Comparison of ENCODE assay signal across 22 cellular contexts in the genomic region with DNA sequence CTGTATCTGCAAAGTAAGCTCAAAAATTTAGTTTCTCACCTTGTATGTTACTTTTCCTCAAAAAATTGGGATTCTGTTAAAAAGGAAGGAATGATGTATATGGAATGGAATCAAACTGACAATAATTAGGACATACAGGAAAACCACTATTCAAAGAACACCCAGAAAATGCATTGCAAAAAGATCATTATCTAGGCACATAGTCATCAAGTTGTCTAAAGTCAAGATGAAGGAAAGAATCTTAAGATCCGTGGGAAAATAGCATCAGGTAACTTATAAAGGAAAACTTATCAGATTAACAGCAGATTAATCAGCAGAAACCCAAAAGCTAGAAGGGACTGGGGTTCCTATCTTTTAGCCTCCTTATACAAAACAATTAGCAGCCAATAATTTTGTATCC. TPM values are rescaled to one million over a fixed set of nuclear protein-coding genes. Genes with fewer than 3 reads are reported as not detected.
DNase-seq lines count a peak whose midpoint lies in the region; ATAC-seq, FAIRE-seq and TF ChIP-seq lines count a peak whose summit lies in the region.
"Had no signal": no experiment of that assay in that cellular context is flagged by ENCODE, and none has a peak within 500 bp of the region (broad histone marks: within the 10 kb centered on the region; RNA-seq: fewer than 3 reads in every experiment).

No MANE protein-coding gene starts in this region.

- no peak overlapping the region for H4K5ac ChIP-seq in mesendoderm (ENCODE audit: low read length)

- DNase-seq in PC-9 (peak in 1 of 2 experiments; percentile 85), K562 (ENCODE audit: extremely low read depth in 1 of 4, low spot score in 3 of 4) (no peak), mesendoderm (peak; percentile 29), NCI-H1092 (lab: John Stamatoyannopoulos, UW) (no peak)
- DNase-seq: AML-193; CD8-positive, alpha-beta memory T cell; EL; GF-D8; KG1; NCI-H1417; NCI-H1694 treated with DMSO at 0.1 percent for 48 hours; NCI-H2081 treated with DMSO at 0.1 percent for 48 hours; NCI-H2171 treated with DMSO at 0.1 percent for 48 hours; NCI-H524 treated with DMSO at 0.1 percent for 48 hours; NCI-H82; SW 1271 had no signal

- FAIRE-seq in K562 (lab: Jason Lieb, UNC), result peak; percentile 49
- FAIRE-seq: H54 had no signal

- in situ Hi-C loops in K562 (cut with MboI), result no loop called here

- no peaks in the 10 kb centered on the region for H3K27me3 ChIP-seq in DOHH2 (ENCODE audit: control insufficient read depth, low read length)
- H3K27me3 ChIP-seq in PC-9 (ENCODE audit: insufficient read depth, low read depth), result no peaks in the 10 kb centered on the region
- H3K27me3 ChIP-seq in K562 (ENCODE audit: control insufficient read depth in 2 of 2, insufficient read depth in 2 of 2, low read length in 2 of 2), result no peaks in the 10 kb centered on the region
- H3K27me3 ChIP-seq in mesendoderm (ENCODE audit: insufficient read depth, low read length, poor library complexity), result no peaks in the 10 kb centered on the region

- no peaks in the 10 kb centered on the region for H4K20me1 ChIP-seq in DOHH2 (ENCODE audit: control insufficient read depth, insufficient read depth, low read depth, low read length)
- no peaks in the 10 kb centered on the region for H4K20me1 ChIP-seq in PC-9 (ENCODE audit: insufficient read depth)
- no peaks in the 10 kb centered on the region for H4K20me1 ChIP-seq in K562 (replicated peaks; ENCODE audit: control insufficient read depth, insufficient read depth, low read length)

- no peak overlapping the region for H2BK120ac ChIP-seq in mesendoderm (ENCODE audit: low read depth, low read length)

- TF ChIP-seq POLR2A in K562 (conservative IDR thresholded peaks at IDR 0.05), result no peak

- no peak overlapping the region for H2AK5ac ChIP-seq in mesendoderm (ENCODE audit: low read length)

- no peak for TF ChIP-seq EP300 in K562 (IDR thresholded peaks at IDR 0.05; ENCODE audit: low read length)

- no peak overlapping the region for H3K18ac ChIP-seq in mesendoderm (ENCODE audit: low read length)

- H3K4me2 ChIP-seq in DOHH2 (ENCODE audit: low read length) (peak overlapping the region; percentile 61), PC-9 (peak overlapping the region; percentile 39), K562 (ENCODE audit: insufficient read depth, low read length) (no peak overlapping the region), mesendoderm (ENCODE audit: low read length) (no peak overlapping the region)

- H3K79me2 ChIP-seq in DOHH2 (ENCODE audit: control insufficient read depth, low read length) (peaks cover 36% of the 10 kb centered on the region), PC-9 (ENCODE audit: low read depth) (no peaks in the 10 kb centered on the region), K562 (ENCODE audit: control insufficient read depth, insufficient read depth, low read length) (no peaks in the 10 kb centered on the region; the same call in 2 of the 3 replicates), mesendoderm (ENCODE audit: control insufficient read depth, insufficient read depth, low read length) (no peaks in the 10 kb centered on the region)

- H3K9me3 ChIP-seq in DOHH2 (ENCODE audit: control insufficient read depth, insufficient read depth, low read length) (0 out of 2 replicates have a peak, but pooled peaks cover 2% of the 10 kb centered on the region), PC-9 (ENCODE audit: insufficient read depth, low read depth) (no peaks in the 10 kb centered on the region), K562 (replicated peaks; ENCODE audit: control insufficient read depth, insufficient read depth, low read depth, low read length) (peaks cover 2% of the 10 kb centered on the region)

- H3K4ac ChIP-seq in mesendoderm (ENCODE audit: low read depth, low read length), result no peak overlapping the region

- H3K27ac ChIP-seq in DOHH2 (ENCODE audit: low read depth, low read length) (no peak overlapping the region), PC-9 (peak overlapping the region; percentile 78), K562 (ENCODE audit: extremely low read depth, low read depth, low read length) (no peak overlapping the region), mesendoderm (ENCODE audit: low read depth, low read length) (no peak overlapping the region)
- H3K27ac ChIP-seq: C4-2B had no signal

- H3K9me2 ChIP-seq in DOHH2 (replicated peaks; ENCODE audit: control insufficient read depth, low read length) (no peaks in the 10 kb centered on the region), PC-9 (ENCODE audit: insufficient read depth) (no peaks in the 10 kb centered on the region)

- H3K56ac ChIP-seq in mesendoderm (ENCODE audit: low read length), result no peak overlapping the region

- intact Hi-C loops in PC-9 (cut with micrococcal nuclease; ENCODE audit: unreplicated experiment) (loop anchor here (1.0 kb wide), 1 partner anchor 23 kb away; the partner anchor contains the start of gene PLK4), K562 (cut with micrococcal nuclease) (no loop called here)

- H2BK5ac ChIP-seq in mesendoderm (ENCODE audit: low read length), result no peak overlapping the region

- no peak for TF ChIP-seq RAD21 in K562 (CRISPR knock-in tag; conservative IDR thresholded peaks at IDR 0.05 in 1 of 2, IDR thresholded peaks at IDR 0.05 in 1 of 2)

- H2BK15ac ChIP-seq in mesendoderm (replicated peaks; ENCODE audit: low read depth), result no peak overlapping the region

- no peak overlapping the region for H3K23ac ChIP-seq in mesendoderm (ENCODE audit: low read length)

- 53% methylated on average over 1 of the region's 1 CpG for WGBS in K562 (ENCODE audit: insufficient coverage, low coverage, missing lambda C conversion rate)
- WGBS in mesendoderm (ENCODE audit: extremely low coverage, insufficient coverage, low lambda C conversion rate), result no CpG with 5 or more reads among the region's 1 CpG

- CTCF ChIA-PET in PC-9 (lab: Charles Lee), result no interaction called here
- CTCF ChIA-PET in K562 (lab: Yijun Ruan, JAX; ENCODE audit: low intra/inter-chr PET ratio), result no interaction called here

- H4K8ac ChIP-seq in mesendoderm (ENCODE audit: low read depth, low read length), result no peak overlapping the region

- TF ChIP-seq CTCF in DOHH2 (IDR thresholded peaks at IDR 0.05; ENCODE audit: low read depth, low read length, poor library complexity, severe bottlenecking) (no peak), PC-9 (conservative IDR thresholded peaks at IDR 0.05) (no peak), K562 (IDR thresholded peaks at IDR 0.05 in 2 of 3, conservative IDR thresholded peaks at IDR 0.05 in 1 of 3; ENCODE audit: insufficient read depth in 2 of 3, low read depth in 1 of 3, low read length in 3 of 3) (no peak)

- no peaks in the 10 kb centered on the region for H3K9me1 ChIP-seq in K562 (ENCODE audit: control insufficient read depth, insufficient read depth, low read length)

- H3K4me1 ChIP-seq in DOHH2 (ENCODE audit: control insufficient read depth, low read length) (peaks cover 22% of the 10 kb centered on the region), PC-9 (replicated peaks; ENCODE audit: insufficient read depth) (peaks cover 23% of the 10 kb centered on the region), K562 (replicated peaks in 1 of 2; ENCODE audit: control insufficient read depth in 2 of 2, insufficient read depth in 2 of 2, low read length in 2 of 2) (no peaks in the 10 kb centered on the region; a peak in 1 of 5 replicates), mesendoderm (ENCODE audit: control insufficient read depth, low read depth, low read length) (peaks cover 5% of the 10 kb centered on the region)

- H3K9ac ChIP-seq in K562 (ENCODE audit: insufficient read depth in 1 of 2, low read depth in 2 of 2, low read length in 2 of 2), result no peak overlapping the region
- H3K9ac ChIP-seq in mesendoderm (ENCODE audit: low read length), result no peak overlapping the region

- H3K79me1 ChIP-seq in mesendoderm (ENCODE audit: low read length), result no peaks in the 10 kb centered on the region

- H3F3A ChIP-seq in DOHH2 (ENCODE audit: control insufficient read depth, insufficient read depth) (no peaks in the 10 kb centered on the region), PC-9 (ENCODE audit: insufficient read depth, low read depth) (peaks cover 18% of the 10 kb centered on the region)

- no TSS peak for BruUV-seq in PC-9 (replicated peaks; lab: Mats Ljungman, UMichigan)
- BruUV-seq in K562 (replicated peaks; lab: Mats Ljungman, UMichigan), result no TSS peak

- POLR2A ChIA-PET in PC-9 (lab: Charles Lee; ENCODE audit: unreplicated experiment) (no interaction called here), K562 (lab: Yijun Ruan, JAX) (no interaction called here)

- H2AFZ ChIP-seq in PC-9, result no peak overlapping the region
- H2AFZ ChIP-seq in K562 (ENCODE audit: low read depth, low read length), result no peak overlapping the region

- H3K36me3 ChIP-seq in DOHH2 (ENCODE audit: control insufficient read depth, low read length) (peaks cover 3% of the 10 kb centered on the region; the same call in 1 of the 2 replicates), PC-9 (ENCODE audit: low read depth) (no peaks in the 10 kb centered on the region), K562 (ENCODE audit: control insufficient read depth, insufficient read depth, low read length) (no peaks in the 10 kb centered on the region), mesendoderm (ENCODE audit: control insufficient read depth, insufficient read depth, low read length) (no peaks in the 10 kb centered on the region)

- ATAC-seq in K562 (no peak), HG03108 (IDR thresholded peaks at IDR 0.05; ENCODE audit: unreplicated experiment) (no peak), HG02798 (IDR thresholded peaks at IDR 0.05; ENCODE audit: poor library complexity, unreplicated experiment) (no peak)
- ATAC-seq: Right ventricle myocardium inferior had no signal

- H3K4me3 ChIP-seq in DOHH2 (ENCODE audit: low read length) (no peak overlapping the region), PC-9 (no peak overlapping the region), K562 (no peak overlapping the region), mesendoderm (ENCODE audit: low read length) (no peak overlapping the region)

RNA-seq across cellular contexts. Expression of gene PLK4, which starts 23.1 kb away (rescaled TPM):
- total RNA-seq in PC-9 (2021) (23.3 and 25.7 TPM in 2 replicates), K562 (2014; rRNA removed) (48.7 and 54.3 TPM in 2 replicates), K562 (2014; rRNA removed; fragmentation: Illumina TruSeq; extraction: Trizol) (55.0 and 60.6 TPM in 2 replicates), K562 (2015; rRNA removed; fragmentation: Illumina TruSeq; extraction: Trizol) (49.1 and 53.6 TPM in 2 replicates), K562 (2021) (41.3 and 46.8 TPM in 2 replicates)
- total RNA-seq in K562 (2011; cell fraction: chromatin; rRNA removed; ENCODE audit: low replicate concordance), result 40.2 and 172 TPM in 2 replicates
- total RNA-seq in K562 (2011; cell fraction: nucleolus; rRNA removed), result 22.8 and 32.2 TPM in 2 replicates
- total RNA-seq in K562 (2011; cell fraction: nucleoplasm; rRNA removed), result 38.0 and 43.7 TPM in 2 replicates
- polyA plus RNA-seq in K562 (2011; rRNA removed) (75.0 and 95.3 TPM in 2 replicates), K562 (2014; fragmentation: Illumina TruSeq; extraction: Trizol) (56.8 and 61.7 TPM in 2 replicates), K562 (2014; fragmentation: Nextera tagmentation; extraction: Ambion mirVana) (10 to 100 TPM; 16.2 to 27.4 TPM), K562 (2014; rRNA removed) (72.0 and 93.8 TPM in 2 replicates)
- 13.9 and 28.8 TPM in 2 replicates for polyA plus RNA-seq in K562 (2011; cell fraction: cytosol; rRNA removed)
- 113 and 177 TPM in 2 replicates for polyA plus RNA-seq in K562 (2011; cell fraction: nucleus; rRNA removed)
- polyA plus RNA-seq in K562 (2012), result 24.9 and 27.7 TPM in 2 replicates
- polyA minus RNA-seq in K562 (2011; rRNA and poly(A)+ RNA removed), result 70.6 and 87.8 TPM in 2 replicates
- 17.6 and 19.2 TPM in 2 replicates for polyA minus RNA-seq in K562 (2011; cell fraction: cytosol; rRNA and poly(A)+ RNA removed)
- 45.9 and 88.3 TPM in 2 replicates for polyA minus RNA-seq in K562 (2011; cell fraction: nucleus; rRNA and poly(A)+ RNA removed)
- polyA plus RNA-seq in mesendoderm (2013, experiment 1 of 2), result 31.1 TPM
- 31.7 TPM for polyA plus RNA-seq in mesendoderm (2013, experiment 2 of 2)

Comparison
In these comparisons a context has a peak if more than half of its experiments do, and no peak if none do; other contexts are left out.
1. H3K4me2 ChIP-seq: peak in DOHH2 (single experiment) and PC-9 (single experiment); none in K562 (single experiment) and mesendoderm (single experiment).